15 cellular contexts compared by ENCODE assay signal in the genomic region with DNA sequence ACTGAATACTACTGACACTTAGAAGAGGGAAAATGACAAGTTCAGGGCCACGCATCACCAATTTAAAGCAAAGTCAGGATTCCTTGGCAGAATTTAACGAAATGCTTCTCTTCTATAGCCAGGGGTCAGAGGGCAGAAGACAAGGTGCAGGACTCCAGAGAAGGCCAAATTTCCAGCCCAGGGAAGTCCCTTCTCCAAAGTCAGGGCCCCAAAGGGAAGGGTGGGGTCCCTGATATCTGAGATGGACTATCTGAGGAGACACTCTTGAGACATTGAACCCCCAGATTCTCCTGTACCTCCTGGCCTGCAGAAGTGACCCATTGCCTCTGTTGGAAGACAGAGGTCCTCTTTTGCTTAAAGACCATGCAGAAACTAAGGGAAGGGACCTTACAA.
DNase-seq lines count a peak whose midpoint lies in the region; ATAC-seq and TF ChIP-seq lines count a peak whose summit lies in the region.
"Had no signal": no experiment of that assay in that cellular context is flagged by ENCODE, and none has a peak within 500 bp of the region (broad histone marks: within the 10 kb centered on the region; RNA-seq: fewer than 3 reads in every experiment).

No MANE protein-coding gene starts in this region.

- ATAC-seq in stimulated activated memory B cell treated with anti-CD40 and anti-IgM and Interleukin-4, amounts not matched to agents 10 μg/mL and 1 μg/mL and 100 μg/mL, for 72 hours: no peak
- ATAC-seq in HG03469 (IDR thresholded peaks at IDR 0.05; ENCODE audit: unreplicated experiment): no peak

- H3K27ac Mint-ChIP-seq in stimulated activated memory B cell treated with anti-CD40 and anti-IgM and Interleukin-4, amounts not matched to agents 10 μg/mL and 1 μg/mL and 100 μg/mL, for 72 hours: peak overlapping the region; percentile 73
- H3K27ac Mint-ChIP-seq: CD4-positive, alpha-beta T cell; T-cell had no signal

- peak overlapping the region; percentile 74; the same call in 1 of the 2 replicates for H3K4me3 ChIP-seq in DOHH2 (ENCODE audit: low read length)
- H3K4me3 ChIP-seq in Loucy (ENCODE audit: low read length, poor library complexity, severe bottlenecking): no peak overlapping the region
- H3K4me3 ChIP-seq: GM23248, SJCRH30 had no signal

- H2AFZ ChIP-seq in Loucy (ENCODE audit: low read length): 0 out of 2 replicates have a peak overlapping the region, but pooled peaks have one; percentile 38
- H2AFZ ChIP-seq: GM23248 had no signal

- H3K27ac ChIP-seq in DOHH2 (ENCODE audit: low read depth, low read length): no peak overlapping the region
- H3K27ac ChIP-seq: GM23248, KMS-11, Peyer's patch, SJCRH30 had no signal

- peaks cover 2% of the 10 kb centered on the region for H3K9me3 Mint-ChIP-seq in stimulated activated memory B cell treated with anti-CD40 and anti-IgM and Interleukin-4, amounts not matched to agents 10 μg/mL and 1 μg/mL and 100 μg/mL, for 72 hours
- H3K9me3 Mint-ChIP-seq: CD4-positive, alpha-beta T cell; T-cell had no signal

- H3K9me2 ChIP-seq in DOHH2 (replicated peaks; ENCODE audit: control insufficient read depth, low read length): no peaks in the 10 kb centered on the region
- no peaks in the 10 kb centered on the region for H3K9me2 ChIP-seq in Loucy (replicated peaks; ENCODE audit: low read depth, low read length)

- H3K9me3 ChIP-seq in DOHH2 (ENCODE audit: control insufficient read depth, insufficient read depth, low read length): peaks cover under 1% of the 10 kb centered on the region; the same call in 1 of the 2 replicates
- H3K9me3 ChIP-seq in Loucy (ENCODE audit: insufficient read depth, low read depth, low read length): no peaks in the 10 kb centered on the region
- H3K9me3 ChIP-seq: HAP-1, Peyer's patch, SJCRH30 had no signal

- H3F3A ChIP-seq in DOHH2 (ENCODE audit: control insufficient read depth, insufficient read depth) (peaks cover 19% of the 10 kb centered on the region), Loucy (ENCODE audit: low read depth) (no peaks in the 10 kb centered on the region)

- H3K27me3 Mint-ChIP-seq in stimulated activated memory B cell treated with anti-CD40 and anti-IgM and Interleukin-4, amounts not matched to agents 10 μg/mL and 1 μg/mL and 100 μg/mL, for 72 hours: peaks cover 11% of the 10 kb centered on the region

- H3K4me1 Mint-ChIP-seq in stimulated activated memory B cell treated with anti-CD40 and anti-IgM and Interleukin-4, amounts not matched to agents 10 μg/mL and 1 μg/mL and 100 μg/mL, for 72 hours: peaks cover 30% of the 10 kb centered on the region

- H3K9ac ChIP-seq in Loucy (ENCODE audit: low read depth, low read length, poor library complexity, severe bottlenecking): no peak overlapping the region
- H3K9ac ChIP-seq: GM23248, KMS-11 had no signal

- H4K20me1 ChIP-seq in DOHH2 (ENCODE audit: control insufficient read depth, insufficient read depth, low read depth, low read length) (no peaks in the 10 kb centered on the region), Loucy (ENCODE audit: insufficient read depth, low read length, poor library complexity, severe bottlenecking) (no peaks in the 10 kb centered on the region)

- H3K4me1 ChIP-seq in DOHH2 (ENCODE audit: control insufficient read depth, low read length) (peaks cover 54% of the 10 kb centered on the region), Loucy (ENCODE audit: insufficient read depth, low read length, poor library complexity, severe bottlenecking) (peaks cover 4% of the 10 kb centered on the region)

- H3K27me3 ChIP-seq in DOHH2 (ENCODE audit: control insufficient read depth, low read length) (no peaks in the 10 kb centered on the region), Loucy (ENCODE audit: insufficient read depth, low read length, poor library complexity, severe bottlenecking) (no peaks in the 10 kb centered on the region)
- H3K27me3 ChIP-seq: Peyer's patch, SJCRH30 had no signal

- H3K36me3 ChIP-seq in DOHH2 (ENCODE audit: control insufficient read depth, low read length) (no peaks in the 10 kb centered on the region), Loucy (ENCODE audit: insufficient read depth, low read length) (no peaks in the 10 kb centered on the region)
- H3K36me3 ChIP-seq: HAP-1, Peyer's patch, SJCRH30 had no signal

- TF ChIP-seq CTCF in DOHH2 (IDR thresholded peaks at IDR 0.05; ENCODE audit: low read depth, low read length, poor library complexity, severe bottlenecking) (no peak), Loucy (conservative IDR thresholded peaks at IDR 0.05; ENCODE audit: low read length) (no peak)

- DNase-seq in islet precursor cell: peak; percentile 27
- DNase-seq in kidney glomerular epithelial cell (lab: John Stamatoyannopoulos, UW): no peak
- DNase-seq in activated naive CD4-positive, alpha-beta T cell treated with Interleukin-2 at 50 U/mL for 16 hours: no peak

- H3K79me2 ChIP-seq in DOHH2 (ENCODE audit: control insufficient read depth, low read length): no peaks in the 10 kb centered on the region
- no peaks in the 10 kb centered on the region for H3K79me2 ChIP-seq in Loucy (ENCODE audit: insufficient read depth, low read length)

- no peak overlapping the region for H3K4me3 Mint-ChIP-seq in stimulated activated memory B cell treated with anti-CD40 and anti-IgM and Interleukin-4, amounts not matched to agents 10 μg/mL and 1 μg/mL and 100 μg/mL, for 72 hours

- no peaks in the 10 kb centered on the region for H3K36me3 Mint-ChIP-seq in stimulated activated memory B cell treated with anti-CD40 and anti-IgM and Interleukin-4, amounts not matched to agents 10 μg/mL and 1 μg/mL and 100 μg/mL, for 72 hours
- H3K36me3 Mint-ChIP-seq: IgD-negative memory B cell, T-cell had no signal

- peak overlapping the region; percentile 97 for H3K4me2 ChIP-seq in DOHH2 (ENCODE audit: low read length)
- H3K4me2 ChIP-seq in Loucy (ENCODE audit: low read depth, low read length, poor library complexity, severe bottlenecking): no peak overlapping the region
